21 cellular contexts compared by ENCODE assay signal in genomic region chr19:53892981-53893325, GRCh38. TPM values are rescaled to one million over a fixed set of nuclear protein-coding genes. Genes with fewer than 3 reads are reported as not detected.
DNase-seq lines count a peak whose midpoint lies in the region; ATAC-seq and TF ChIP-seq lines count a peak whose summit lies in the region.
"Had no signal": no experiment of that assay in that cellular context is flagged by ENCODE, and none has a peak within 500 bp of the region (broad histone marks: within the 10 kb centered on the region; RNA-seq: fewer than 3 reads in every experiment).

No MANE protein-coding gene starts in this region.

- H3K79me1 ChIP-seq in neuronal stem cell (ENCODE audit: low read depth, low read length), result no peaks in the 10 kb centered on the region

- H3K4ac ChIP-seq in neuronal stem cell (ENCODE audit: low read length), result no peak overlapping the region

- WGBS in neuronal stem cell (ENCODE audit: extremely low coverage in 2 of 2, insufficient read length in 2 of 2, insufficient replicate concordance in 1 of 2), 2 donors, result no CpG with 5 or more reads among the region's 8 CpGs

- H3K27me3 ChIP-seq in WERI-Rb-1 (ENCODE audit: insufficient read depth, low read depth, severe bottlenecking) (no peaks in the 10 kb centered on the region), neuronal stem cell (ENCODE audit: control insufficient read depth in 3 of 3, insufficient read depth in 3 of 3, low read depth in 1 of 3, low read length in 3 of 3) (peaks cover 0 to 5% (median 0%) of the 10 kb centered on the region in 3 experiments)

- no peak overlapping the region for H3K27ac Mint-ChIP-seq in activated naive CD8-positive, alpha-beta T cell treated with anti-CD3 and anti-CD28 coated beads, Interleukin-2, amount 50 U/mL, for 24 hours
- H3K27ac Mint-ChIP-seq in activated naive CD8-positive, alpha-beta T cell treated with anti-CD3 and anti-CD28 coated beads for 36 hours, result no peak overlapping the region
- H3K27ac Mint-ChIP-seq: activated CD4-positive, alpha-beta T cell treated with anti-CD3 and anti-CD28 coated beads, Interleukin-2, amount 10 ng/mL, durations not matched to agents 24 days and 14 days; activated naive CD4-positive, alpha-beta T cell treated with anti-CD3 and anti-CD28 coated beads, Interleukin-2, amount 10 ng/mL, durations not matched to agents 7 days and 5 days had no signal

- H3K27ac ChIP-seq in WERI-Rb-1 (no peak overlapping the region), neuronal stem cell (replicated peaks; ENCODE audit: low read length) (no peak overlapping the region), coronary artery (no peak overlapping the region)
- H3K27ac ChIP-seq: parathyroid adenoma had no signal

- peaks cover 2% of the 10 kb centered on the region for H3K4me1 Mint-ChIP-seq in activated naive CD8-positive, alpha-beta T cell treated with anti-CD3 and anti-CD28 coated beads, Interleukin-2, amount 50 U/mL, for 24 hours
- no peaks in the 10 kb centered on the region for H3K4me1 Mint-ChIP-seq in activated naive CD8-positive, alpha-beta T cell treated with anti-CD3 and anti-CD28 coated beads for 36 hours

- H2BK15ac ChIP-seq in neuronal stem cell (ENCODE audit: low read length), result no peak overlapping the region

- no peak overlapping the region for H4K91ac ChIP-seq in neuronal stem cell (ENCODE audit: low read depth, low read length, poor library complexity)

- H3K4me3 Mint-ChIP-seq in activated naive CD8-positive, alpha-beta T cell treated with anti-CD3 and anti-CD28 coated beads, Interleukin-2, amount 50 U/mL, for 24 hours, result no peak overlapping the region
- H3K4me3 Mint-ChIP-seq in activated naive CD8-positive, alpha-beta T cell treated with anti-CD3 and anti-CD28 coated beads for 36 hours, result no peak overlapping the region
- H3K4me3 Mint-ChIP-seq: activated CD4-positive, alpha-beta T cell treated with anti-CD3 and anti-CD28 coated beads, Interleukin-2, amount 10 ng/mL, durations not matched to agents 24 days and 14 days; activated naive CD4-positive, alpha-beta T cell treated with anti-CD3 and anti-CD28 coated beads, Interleukin-2, amount 10 ng/mL, durations not matched to agents 7 days and 5 days; CD4-positive, alpha-beta memory T cell had no signal

- H3K23ac ChIP-seq in neuronal stem cell (ENCODE audit: low read depth, low read length, poor library complexity), result no peak overlapping the region

- H3K4me1 ChIP-seq in neuronal stem cell (ENCODE audit: control insufficient read depth in 2 of 2, insufficient read depth in 1 of 2, low read depth in 1 of 2, low read length in 2 of 2), result peaks cover 16 to 19% of the 10 kb centered on the region in 2 donors
- H3K4me1 ChIP-seq: parathyroid adenoma had no signal

- no peak overlapping the region for H4K8ac ChIP-seq in neuronal stem cell (ENCODE audit: low read depth, low read length)

- peaks cover 34% of the 10 kb centered on the region for H3K27me3 Mint-ChIP-seq in activated naive CD8-positive, alpha-beta T cell treated with anti-CD3 and anti-CD28 coated beads, Interleukin-2, amount 50 U/mL, for 24 hours
- H3K27me3 Mint-ChIP-seq in activated naive CD8-positive, alpha-beta T cell treated with anti-CD3 and anti-CD28 coated beads for 36 hours, result peaks cover 64% of the 10 kb centered on the region

- no peak overlapping the region for H2BK12ac ChIP-seq in neuronal stem cell (ENCODE audit: low read length)

- ATAC-seq in activated naive CD8-positive, alpha-beta T cell treated with anti-CD3 and anti-CD28 coated beads, Interleukin-2, amount 50 U/mL, for 24 hours, result peak; percentile 41
- ATAC-seq: Right ventricle myocardium inferior had no signal

- no peaks in the 10 kb centered on the region for H3K9me3 Mint-ChIP-seq in activated naive CD8-positive, alpha-beta T cell treated with anti-CD3 and anti-CD28 coated beads, Interleukin-2, amount 50 U/mL, for 24 hours
- H3K9me3 Mint-ChIP-seq in activated naive CD8-positive, alpha-beta T cell treated with anti-CD3 and anti-CD28 coated beads for 36 hours, result no peaks in the 10 kb centered on the region
- H3K9me3 Mint-ChIP-seq: activated CD4-positive, alpha-beta T cell treated with anti-CD3 and anti-CD28 coated beads, Interleukin-2, amount 10 ng/mL, durations not matched to agents 24 days and 14 days; activated naive CD4-positive, alpha-beta T cell treated with anti-CD3 and anti-CD28 coated beads, Interleukin-2, amount 10 ng/mL, durations not matched to agents 7 days and 5 days; CD4-positive, alpha-beta memory T cell had no signal

- H3K36me3 ChIP-seq in WERI-Rb-1 (no peaks in the 10 kb centered on the region), neuronal stem cell (replicated peaks in 1 of 2; ENCODE audit: control insufficient read depth in 2 of 2, insufficient read depth in 2 of 2, low read length in 2 of 2) (no peaks in the 10 kb centered on the region)

- no peak overlapping the region for H3K14ac ChIP-seq in neuronal stem cell (ENCODE audit: low read length)

- no peak overlapping the region for H3K9ac ChIP-seq in neuronal stem cell (ENCODE audit: low read depth, low read length, poor library complexity)
- H3K9ac ChIP-seq: parathyroid adenoma had no signal

- H3K9me3 ChIP-seq in WERI-Rb-1 (ENCODE audit: severe bottlenecking), result no peaks in the 10 kb centered on the region
- no peaks in the 10 kb centered on the region for H3K9me3 ChIP-seq in neuronal stem cell (replicated peaks in 1 of 2; ENCODE audit: control insufficient read depth in 2 of 2, insufficient read depth in 1 of 2, low read depth in 1 of 2, low read length in 2 of 2)

- no peak overlapping the region for H2BK5ac ChIP-seq in neuronal stem cell (ENCODE audit: low read length)

- no peak overlapping the region for H2BK120ac ChIP-seq in neuronal stem cell (ENCODE audit: low read depth, low read length)

- TF ChIP-seq CTCF in WERI-Rb-1 (IDR thresholded peaks at IDR 0.05; ENCODE audit: low read depth, low read length) (no peak), coronary artery (IDR thresholded peaks at IDR 0.05) (no peak)

- no peak for DNase-seq in activated naive CD8-positive, alpha-beta T cell treated with anti-CD3 and anti-CD28 coated beads, Interleukin-2, amount 50 U/mL, for 24 hours
- no peak for DNase-seq in activated naive CD8-positive, alpha-beta T cell treated with anti-CD3 and anti-CD28 coated beads for 36 hours
- peak; percentile 48 to 90 for DNase-seq in NCI-H526 (lab: John Stamatoyannopoulos, UW)
- peak; percentile 39 for DNase-seq in WERI-Rb-1
- DNase-seq in neuronal stem cell (ENCODE audit: low spot score), result no peak
- DNase-seq in NCI-H146 (lab: John Stamatoyannopoulos, UW), result no peak
- no peak for DNase-seq in pons (ENCODE audit: low spot score)
- DNase-seq in coronary artery (ENCODE audit: low spot score), result no peak
- DNase-seq: activated CD4-positive, alpha-beta T cell treated with anti-CD3 and anti-CD28 coated beads, Interleukin-2, amount 10 ng/mL, durations not matched to agents 24 days and 14 days; activated naive CD4-positive, alpha-beta T cell treated with anti-CD3 and anti-CD28 coated beads, Interleukin-2, amount 10 ng/mL, durations not matched to agents 7 days and 5 days; dermis blood vessel endothelial cell; erythroblast; NCI-H1092 treated with DMSO at 0.1 percent for 48 hours; NK-92 treated with Interleukin-12 subunit alpha and Interleukin-12 subunit beta, amount 100 ng/mL, for 24 hours; stimulated activated CD4-positive, alpha-beta T cell treated with anti-CD3 and anti-CD28 coated beads, Interleukin-2, amount 100 ng/mL, for 48 hours had no signal

- no peak overlapping the region for H3K18ac ChIP-seq in neuronal stem cell (ENCODE audit: low read length)

- H3K4me3 ChIP-seq in WERI-Rb-1 (ENCODE audit: low read depth, low read length) (no peak overlapping the region), neuronal stem cell (ENCODE audit: low read length in 2 of 2) (no peak overlapping the region), coronary artery (no peak overlapping the region)

- H3K36me3 Mint-ChIP-seq in activated naive CD8-positive, alpha-beta T cell treated with anti-CD3 and anti-CD28 coated beads, Interleukin-2, amount 50 U/mL, for 24 hours (ENCODE audit: low read depth), result no peaks in the 10 kb centered on the region
- H3K36me3 Mint-ChIP-seq in activated naive CD8-positive, alpha-beta T cell treated with anti-CD3 and anti-CD28 coated beads for 36 hours, result no peaks in the 10 kb centered on the region
- H3K36me3 Mint-ChIP-seq: activated naive CD4-positive, alpha-beta T cell treated with anti-CD3 and anti-CD28 coated beads, Interleukin-2, amount 10 ng/mL, durations not matched to agents 7 days and 5 days; CD4-positive, alpha-beta memory T cell had no signal

- H2AFZ ChIP-seq in neuronal stem cell (ENCODE audit: low read length), result peak overlapping the region; percentile 8
- H2AFZ ChIP-seq: parathyroid adenoma had no signal

- no peak overlapping the region for H2AK5ac ChIP-seq in neuronal stem cell (ENCODE audit: low read depth, low read length)

- H3K4me2 ChIP-seq in neuronal stem cell (ENCODE audit: insufficient read depth, low read length, poor library complexity, severe bottlenecking), result no peak overlapping the region

RNA-seq across cellular contexts. Expression of gene PRKCG, which starts 11.0 kb away (rescaled TPM):
- total RNA-seq in activated naive CD8-positive, alpha-beta T cell treated with anti-CD3 and anti-CD28 coated beads for 36 hours, result under 1 TPM in 1 of 2 experiments, not detected in 1; 0.35 TPM
- polyA plus RNA-seq in neuronal stem cell (2013, experiment 1 of 2), result 9.0 TPM
- polyA plus RNA-seq in neuronal stem cell (2013, experiment 2 of 2), result 8.8 TPM
- total RNA-seq: activated CD4-positive, alpha-beta T cell treated with anti-CD3 and anti-CD28 coated beads, Interleukin-2, amount 10 ng/mL, durations not matched to agents 24 days and 14 days; CD4-positive, alpha-beta memory T cell; lower leg skin; myocyte; Right ventricle myocardium inferior; T-helper 2 cell treated with Interferon-gamma antibody and Interleukin-4, amounts not matched to agents 100 ng/mL and 5 ng/mL, for 36 hours had no signal

RNA-seq across cellular contexts. Expression of gene CACNG7, which starts 16.1 kb away (rescaled TPM):
- total RNA-seq in activated naive CD8-positive, alpha-beta T cell treated with anti-CD3 and anti-CD28 coated beads for 36 hours, result not detected
- polyA plus RNA-seq in neuronal stem cell (2013, experiment 1 of 2), result 121 TPM
- polyA plus RNA-seq in neuronal stem cell (2013, experiment 2 of 2), result 117 TPM
- total RNA-seq: activated CD4-positive, alpha-beta T cell treated with anti-CD3 and anti-CD28 coated beads, Interleukin-2, amount 10 ng/mL, durations not matched to agents 24 days and 14 days; CD4-positive, alpha-beta memory T cell; dermis blood vessel endothelial cell; lower leg skin; myocyte; Right ventricle myocardium inferior; T-helper 2 cell treated with Interferon-gamma antibody and Interleukin-4, amounts not matched to agents 100 ng/mL and 5 ng/mL, for 36 hours had no signal
- polyA plus RNA-seq: CD4-positive, alpha-beta memory T cell had no signal

RNA-seq across cellular contexts. Expression of gene MYADM, which starts 25.3 kb away (rescaled TPM):
- 10 to 100 TPM; 30.9 to 32.1 TPM for total RNA-seq in activated naive CD8-positive, alpha-beta T cell treated with anti-CD3 and anti-CD28 coated beads for 36 hours
- 113 TPM for polyA plus RNA-seq in neuronal stem cell (2013, experiment 1 of 2)
- 114 TPM for polyA plus RNA-seq in neuronal stem cell (2013, experiment 2 of 2)

Comparison
In these comparisons a context has a peak if more than half of its experiments do, and no peak if none do; other contexts are left out.
1. DNase-seq: peak in NCI-H526 (2 of 2) and WERI-Rb-1 (single experiment); none in activated naive CD8-positive, alpha-beta T cell treated with anti-CD3 and anti-CD28 coated beads, Interleukin-2, amount 50 U/mL, for 24 hours (single experiment), activated naive CD8-positive, alpha-beta T cell treated with anti-CD3 and anti-CD28 coated beads for 36 hours (single experiment), neuronal stem cell (single experiment), NCI-H146 (single experiment), pons (single experiment) and coronary artery (single experiment).